ENCODE assay signal across 21 cellular contexts in genomic region chr17:42284566-42284965, GRCh38. TPM values are rescaled to one million over a fixed set of nuclear protein-coding genes. Genes with fewer than 3 reads are reported as not detected.
A peak's percentile ranks its signal among the peaks of the same experiment; 100 is the strongest.
DNase-seq lines count a peak whose midpoint lies in the region; ATAC-seq and TF ChIP-seq lines count a peak whose summit lies in the region.
"Had no signal": no experiment of that assay in that cellular context is flagged by ENCODE, and none has a peak within 500 bp of the region (broad histone marks: within the 10 kb centered on the region; RNA-seq: fewer than 3 reads in every experiment).

No MANE protein-coding gene starts in this region.

- H3K36me3 Mint-ChIP-seq in activated naive CD8-positive, alpha-beta T cell: peaks cover 6% of the 10 kb centered on the region
- peaks cover 11% of the 10 kb centered on the region for H3K36me3 Mint-ChIP-seq in activated naive CD8-positive, alpha-beta T cell treated with anti-CD3 and anti-CD28 coated beads, Interleukin-2, amount 50 U/mL, for 24 hours (ENCODE audit: low read depth)
- H3K36me3 Mint-ChIP-seq in dendritic cell treated with granulocyte-macrophage colony-stimulating factor and Interleukin-4, amounts not matched to agents 40 ng/mL and 50 ng/mL, for 4 days (ENCODE audit: low read depth): peaks cover 18% of the 10 kb centered on the region
- H3K36me3 Mint-ChIP-seq: neural progenitor cell had no signal

- peaks cover 38% of the 10 kb centered on the region for H3K4me1 Mint-ChIP-seq in activated naive CD8-positive, alpha-beta T cell (ENCODE audit: low read depth)
- H3K4me1 Mint-ChIP-seq in activated naive CD8-positive, alpha-beta T cell treated with anti-CD3 and anti-CD28 coated beads, Interleukin-2, amount 50 U/mL, for 24 hours: peaks cover 38% of the 10 kb centered on the region
- peaks cover 54% of the 10 kb centered on the region for H3K4me1 Mint-ChIP-seq in dendritic cell treated with granulocyte-macrophage colony-stimulating factor and Interleukin-4, amounts not matched to agents 40 ng/mL and 50 ng/mL, for 4 days (ENCODE audit: low read depth)

- H3K27me3 ChIP-seq in stomach: no peaks in the 10 kb centered on the region
- H3K27me3 ChIP-seq: uterus had no signal

- H3K27ac Mint-ChIP-seq in activated naive CD8-positive, alpha-beta T cell: peak overlapping the region; percentile 28
- no peak overlapping the region for H3K27ac Mint-ChIP-seq in activated naive CD8-positive, alpha-beta T cell treated with anti-CD3 and anti-CD28 coated beads, Interleukin-2, amount 50 U/mL, for 24 hours
- peak overlapping the region; percentile 93 for H3K27ac Mint-ChIP-seq in dendritic cell treated with granulocyte-macrophage colony-stimulating factor and Interleukin-4, amounts not matched to agents 40 ng/mL and 50 ng/mL, for 4 days
- H3K27ac Mint-ChIP-seq: activated CD8-positive, alpha-beta T cell treated with anti-CD3 and anti-CD28 coated beads, Interleukin-2, amount 10 ng/mL, durations not matched to agents 7 days and 5 days; CD8-positive, alpha-beta T cell; neural progenitor cell had no signal

- WGBS in stomach, 5 donors: 90 to 94% (median 91%) methylated on average over 7 of the region's 7 CpGs

- H3K27ac ChIP-seq in stomach: no peak overlapping the region
- H3K27ac ChIP-seq: neural progenitor cell, prostate gland, uterus had no signal

- no peaks in the 10 kb centered on the region for H3K36me3 ChIP-seq in stomach
- H3K36me3 ChIP-seq: HAP-1, lower lobe of right lung, neural progenitor cell, prostate gland, uterus had no signal

- peak overlapping the region; percentile 30 for H3K4me3 Mint-ChIP-seq in activated naive CD8-positive, alpha-beta T cell
- H3K4me3 Mint-ChIP-seq in activated naive CD8-positive, alpha-beta T cell treated with anti-CD3 and anti-CD28 coated beads, Interleukin-2, amount 50 U/mL, for 24 hours: no peak overlapping the region
- H3K4me3 Mint-ChIP-seq in dendritic cell treated with granulocyte-macrophage colony-stimulating factor and Interleukin-4, amounts not matched to agents 40 ng/mL and 50 ng/mL, for 4 days: no peak overlapping the region
- H3K4me3 Mint-ChIP-seq: activated CD8-positive, alpha-beta T cell treated with anti-CD3 and anti-CD28 coated beads, Interleukin-2, amount 10 ng/mL, durations not matched to agents 7 days and 5 days; CD8-positive, alpha-beta T cell; neural progenitor cell had no signal

- no peaks in the 10 kb centered on the region for H3K9me3 ChIP-seq in stomach
- H3K9me3 ChIP-seq: HAP-1, lower lobe of right lung, prostate gland, SK-N-SH, uterus had no signal

- peak; percentile 7 for DNase-seq in activated CD4-positive, alpha-beta T cell treated with anti-CD3 and anti-CD28 coated beads for 1 hour
- no peak for DNase-seq in activated CD4-positive, alpha-beta T cell treated with anti-CD3 and anti-CD28 coated beads for 4 hours
- no peak for DNase-seq in activated naive CD8-positive, alpha-beta T cell treated with anti-CD3 and anti-CD28 coated beads, Interleukin-2, amount 50 U/mL, for 24 hours
- peak; percentile 20 for DNase-seq in stomach
- DNase-seq: activated CD8-positive, alpha-beta T cell treated with anti-CD3 and anti-CD28 coated beads, Interleukin-2, amount 10 ng/mL, durations not matched to agents 7 days and 5 days; anterior cingulate cortex; CD8-positive, alpha-beta T cell; central memory CD4-positive, alpha-beta T cell; lower lobe of right lung; NCI-H187; NCI-H748 treated with DMSO at 0.1 percent for 48 hours; T-helper 2 cell had no signal

- ATAC-seq in activated naive CD8-positive, alpha-beta T cell treated with anti-CD3 and anti-CD28 coated beads, Interleukin-2, amount 50 U/mL, for 24 hours: no peak
- ATAC-seq in HG02571 (IDR thresholded peaks at IDR 0.05; ENCODE audit: unreplicated experiment) (no peak), GM19328 (IDR thresholded peaks at IDR 0.05; ENCODE audit: unreplicated experiment) (no peak)
- ATAC-seq: activated CD8-positive, alpha-beta T cell treated with anti-CD3 and anti-CD28 coated beads, Interleukin-2, amount 10 ng/mL, durations not matched to agents 7 days and 5 days; CD8-positive, alpha-beta T cell; lower lobe of right lung had no signal

- no peaks in the 10 kb centered on the region for H3K9me3 Mint-ChIP-seq in activated naive CD8-positive, alpha-beta T cell (ENCODE audit: low read depth)
- no peaks in the 10 kb centered on the region for H3K9me3 Mint-ChIP-seq in activated naive CD8-positive, alpha-beta T cell treated with anti-CD3 and anti-CD28 coated beads, Interleukin-2, amount 50 U/mL, for 24 hours
- no peaks in the 10 kb centered on the region for H3K9me3 Mint-ChIP-seq in dendritic cell treated with granulocyte-macrophage colony-stimulating factor and Interleukin-4, amounts not matched to agents 40 ng/mL and 50 ng/mL, for 4 days
- H3K9me3 Mint-ChIP-seq: CD8-positive, alpha-beta T cell had no signal

- TF ChIP-seq POLR2A in stomach (IDR thresholded peaks at IDR 0.05): no peak

- H3K4me3 ChIP-seq in stomach: no peak overlapping the region
- H3K4me3 ChIP-seq: HAP-1, lower lobe of right lung, neural progenitor cell, prostate gland, uterus had no signal

- intact Hi-C loops in dendritic cell treated with granulocyte-macrophage colony-stimulating factor and Interleukin-4, amounts not matched to agents 40 ng/mL and 50 ng/mL, for 4 days (cut with micrococcal nuclease): loop anchor here (10.0 kb wide), 1 partner anchor 260 kb away; the partner anchor contains the start of gene NKIRAS2
- intact Hi-C loops in stomach (cut with DNase I; ENCODE audit: low total_unique reads): no loop called here

- no peak for TF ChIP-seq CTCF in stomach (IDR thresholded peaks at IDR 0.05)

- peaks cover 20 to 38% (median 35%) of the 10 kb centered on the region in 4 donors for H3K4me1 ChIP-seq in stomach

- no peaks in the 10 kb centered on the region for H3K27me3 Mint-ChIP-seq in activated naive CD8-positive, alpha-beta T cell
- H3K27me3 Mint-ChIP-seq in activated naive CD8-positive, alpha-beta T cell treated with anti-CD3 and anti-CD28 coated beads, Interleukin-2, amount 50 U/mL, for 24 hours: no peaks in the 10 kb centered on the region
- no peaks in the 10 kb centered on the region for H3K27me3 Mint-ChIP-seq in dendritic cell treated with granulocyte-macrophage colony-stimulating factor and Interleukin-4, amounts not matched to agents 40 ng/mL and 50 ng/mL, for 4 days

- no peak for TF ChIP-seq EP300 in stomach (IDR thresholded peaks at IDR 0.05)

RNA-seq across cellular contexts. Expression of gene STAT5A, which starts 3.7 kb away (rescaled TPM):
- total RNA-seq in stomach: 10 to 100 TPM; 16.2 to 81.7 (median 20.6) TPM
- polyA plus RNA-seq in stomach: 10 to 100 TPM in 2 of 3 donors, 1 to 10 TPM in 1; 9.6 to 10.5 (median 10.5) TPM

RNA-seq across cellular contexts. Expression of gene STAT5B, which starts 8.4 kb away (rescaled TPM):
- total RNA-seq in stomach: 10 to 100 TPM; 51.4 to 86.2 (median 62.4) TPM
- 10 to 100 TPM; 18.9 to 24.1 (median 19.8) TPM for polyA plus RNA-seq in stomach

Comparison
In these comparisons a context has a peak if more than half of its experiments do, and no peak if none do; other contexts are left out.
1. DNase-seq: peak in activated CD4-positive, alpha-beta T cell treated with anti-CD3 and anti-CD28 coated beads for 1 hour (single experiment) and stomach (single experiment); none in activated CD4-positive, alpha-beta T cell treated with anti-CD3 and anti-CD28 coated beads for 4 hours (0 of 2) and activated naive CD8-positive, alpha-beta T cell treated with anti-CD3 and anti-CD28 coated beads, Interleukin-2, amount 50 U/mL, for 24 hours (single experiment).